Comparison of ENCODE assay signal across 1 cellular context in the genomic region with DNA sequence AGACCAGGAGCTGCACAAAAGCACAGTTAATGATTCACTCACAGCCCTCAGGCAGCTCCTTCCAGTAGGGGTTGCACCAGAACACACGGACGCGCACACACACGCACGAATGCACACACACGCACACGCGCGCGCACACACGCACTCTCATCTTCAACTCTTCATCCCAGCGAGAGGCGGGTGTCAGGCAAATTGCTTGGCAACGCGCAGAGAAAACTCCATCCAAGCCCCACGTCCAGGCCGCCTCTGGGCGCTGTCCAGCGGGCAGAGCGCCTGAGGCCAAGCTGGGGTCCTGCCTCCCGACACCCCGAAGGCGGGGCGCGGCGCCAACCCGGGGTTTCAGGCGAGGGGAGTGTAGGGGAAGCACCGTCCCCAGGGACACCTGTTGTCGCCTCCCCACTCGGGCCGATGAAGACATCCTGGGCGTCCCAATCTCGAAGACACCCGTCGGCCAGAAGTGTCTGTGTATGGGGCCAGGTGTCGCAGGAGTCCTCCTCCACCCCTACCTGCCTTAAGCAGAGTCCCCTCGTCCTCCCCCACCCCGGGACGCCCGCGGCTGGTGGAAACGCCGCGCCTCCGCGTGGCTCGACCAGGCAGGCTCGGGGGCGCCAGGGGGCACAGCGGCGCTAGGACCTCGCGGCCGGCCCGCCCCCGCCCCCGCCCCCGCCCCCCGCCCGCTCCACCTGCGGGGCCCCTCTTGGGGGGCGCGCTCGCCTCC.
TF ChIP-seq lines count a peak whose summit lies in the region.

No MANE protein-coding gene starts in this region.

TF ChIP-seq in SK-N-SH treated with all-trans-retinoic acid at 6 μM for 48 hours, 23 proteins besides CTCF, POLR2A, EP300 and RAD21 (continued from another document):
- TF ChIP-seq CREB5 (CRISPR knock-in tag; IDR thresholded peaks at IDR 0.05; ENCODE audit: low read depth) (no peak), ARNTL (CRISPR knock-in tag; IDR thresholded peaks at IDR 0.05; ENCODE audit: borderline replicate concordance, low read depth) (no peak), OSR1 (CRISPR knock-in tag; IDR thresholded peaks at IDR 0.05) (no peak), BACH2 (CRISPR knock-in tag; IDR thresholded peaks at IDR 0.05; ENCODE audit: borderline replicate concordance) (no peak), GLIS3 (CRISPR knock-in tag; IDR thresholded peaks at IDR 0.05) (no peak), ZNF565 (CRISPR knock-in tag; conservative IDR thresholded peaks at IDR 0.05; ENCODE audit: low read depth) (no peak), ZC3H10 (CRISPR knock-in tag; IDR thresholded peaks at IDR 0.05) (no peak), ZFP30 (CRISPR knock-in tag; IDR thresholded peaks at IDR 0.05) (no peak), TCF4 (CRISPR knock-in tag; IDR thresholded peaks at IDR 0.05; ENCODE audit: borderline replicate concordance) (no peak), ZFP3 (CRISPR knock-in tag; IDR thresholded peaks at IDR 0.05) (no peak)
